Comparison of ENCODE assay signal across 8 cellular contexts in genomic region chr1:161177112-161177935, GRCh38. TPM values are rescaled to one million over a fixed set of nuclear protein-coding genes. Genes with fewer than 3 reads are reported as not detected.
DNase-seq lines count a peak whose midpoint lies in the region; TF ChIP-seq lines count a peak whose summit lies in the region.

Gene B4GALT3 (minus strand): TSS chr1:161177507. CDS start chr1:161176060, 1,447 bp downstream.

- peak; percentile 55; the same call in 1 of the 2 replicates for TF ChIP-seq CTCF in HEK293 (tag by site-specific recombination; IDR thresholded peaks at IDR 0.05)

- H3K27ac ChIP-seq in HEK293 (ENCODE audit: extremely low read depth, low read depth, low read length), result no peak within 1 kb of the TSS; the same call in 1 of the 2 replicates
- H3K27ac ChIP-seq in subcutaneous abdominal adipose tissue (ENCODE audit: low read depth, low read length), result peak within 1 kb of the TSS; percentile 90

- peaks cover 12 to 38% of the 10 kb centered on the region in 2 experiments; a peak in 2 of 3 replicates for H3K36me3 ChIP-seq in HEK293 (ENCODE audit: control insufficient read depth in 2 of 2, insufficient read depth in 1 of 2, low read length in 2 of 2)
- peaks cover 31% of the 10 kb centered on the region for H3K36me3 ChIP-seq in neuron (ENCODE audit: insufficient read depth, low read length)
- peaks cover 5 to 36% (median 29%) of the 10 kb centered on the region in 5 donors for H3K36me3 ChIP-seq in subcutaneous abdominal adipose tissue (ENCODE audit: control insufficient read depth in 5 of 5, insufficient read depth in 5 of 5, low read length in 5 of 5)

- CTCF ChIA-PET in HEK293 (lab: Yijun Ruan, JAX), result interaction anchor here (0.7 to 2.9 kb wide), 6 partner anchors 10 to 204 kb away, joined by 3 to 23 read pairs (median 4); partner anchors contain the start of gene PPOX

- peak; percentile 80 for DNase-seq in GF-D8 (lab: John Stamatoyannopoulos, UW)
- DNase-seq in MV-4-11 (lab: John Stamatoyannopoulos, UW), result peak; percentile 80
- DNase-seq in SK-N-DZ (ENCODE audit: low spot score), result peak; percentile 91
- DNase-seq in activated naive CD4-positive, alpha-beta T cell treated with Interleukin-2 at 50 U/mL for 16 hours, result peak; percentile 96
- DNase-seq in foreskin melanocyte, result peak; percentile 66

- H3K9ac ChIP-seq in subcutaneous abdominal adipose tissue (ENCODE audit: low read length in 5 of 5), result peak within 1 kb of the TSS; percentile 81 to 91 (median 88)

- peak within 1 kb of the TSS; percentile 57 for H2AFZ ChIP-seq in neuron (ENCODE audit: low read depth, low read length)

- POLR2A ChIA-PET in HEK293 (lab: Yijun Ruan, JAX), result interaction anchor here (0.9 to 3.3 kb wide), 7 partner anchors 11 to 132 kb away, joined by 3 to 39 read pairs (median 5); partner anchors contain the start of genes NDUFS2, PPOX, TOMM40L and USF1

- no peaks in the 10 kb centered on the region for H3K27me3 ChIP-seq in neuron (ENCODE audit: insufficient read depth, low read length)
- no peaks in the 10 kb centered on the region for H3K27me3 ChIP-seq in subcutaneous abdominal adipose tissue (ENCODE audit: control insufficient read depth in 5 of 5, insufficient read depth in 4 of 5, low read length in 5 of 5)

- H3K4me3 ChIP-seq in HEK293 (ENCODE audit: low read depth, low read length), result peak within 1 kb of the TSS; percentile 88
- peak within 1 kb of the TSS; percentile 66 for H3K4me3 ChIP-seq in neuron (ENCODE audit: low read length)
- H3K4me3 ChIP-seq in subcutaneous abdominal adipose tissue (ENCODE audit: low read depth in 1 of 5, low read length in 5 of 5), result peak within 1 kb of the TSS; percentile 94 to 98 (median 97)

- H3K4me1 ChIP-seq in HEK293 (ENCODE audit: control insufficient read depth, insufficient read depth, low read length) (no peaks in the 10 kb centered on the region), neuron (ENCODE audit: insufficient read depth, low read length) (peaks cover 12% of the 10 kb centered on the region), subcutaneous abdominal adipose tissue (ENCODE audit: control insufficient read depth in 5 of 5, insufficient read depth in 5 of 5, low read length in 5 of 5) (peaks cover 12 to 40% (median 39%) of the 10 kb centered on the region in 5 donors)

- H3K9me3 ChIP-seq in HEK293 (ENCODE audit: control insufficient read depth, insufficient read depth, low read depth, low read length), result no peaks in the 10 kb centered on the region
- no peaks in the 10 kb centered on the region for H3K9me3 ChIP-seq in neuron (ENCODE audit: low read length)
- H3K9me3 ChIP-seq in subcutaneous abdominal adipose tissue (ENCODE audit: control insufficient read depth in 5 of 5, low read length in 5 of 5), result no peaks in the 10 kb centered on the region

TF ChIP-seq in HEK293, 187 proteins besides CTCF, POLR2A, EP300 and RAD21 (continues in another document):
- peak; percentile 98 for TF ChIP-seq GLIS1 (tag by site-specific recombination; IDR thresholded peaks at IDR 0.05)
- TF ChIP-seq ZBTB1 (tag by site-specific recombination; IDR thresholded peaks at IDR 0.05), result no peak
- peak; percentile 87 for TF ChIP-seq ZNF692 (tag by site-specific recombination; IDR thresholded peaks at IDR 0.05)
- no peak for TF ChIP-seq ZNF626 (tag by site-specific recombination; IDR thresholded peaks at IDR 0.05)
- peak; percentile 41; the same call in 1 of the 2 replicates for TF ChIP-seq ZNF596 (tag by site-specific recombination; IDR thresholded peaks at IDR 0.05)
- no peak for TF ChIP-seq ZNF670 (tag by site-specific recombination; IDR thresholded peaks at IDR 0.05; ENCODE audit: low read depth)
- TF ChIP-seq ZNF23 (tag by site-specific recombination; IDR thresholded peaks at IDR 0.05; ENCODE audit: borderline replicate concordance), result no peak
- TF ChIP-seq REST (tag by site-specific recombination; IDR thresholded peaks at IDR 0.05), result no peak
- TF ChIP-seq ZNF16 (tag by site-specific recombination; IDR thresholded peaks at IDR 0.05; ENCODE audit: low read depth), result 0 out of 2 replicates have a peak, but pooled peaks have one; percentile 39
- peak; percentile 97 for TF ChIP-seq YY1 (tag by site-specific recombination; IDR thresholded peaks at IDR 0.05)
- TF ChIP-seq SP7 (tag by site-specific recombination; IDR thresholded peaks at IDR 0.05), result peak; percentile 83
- peak; percentile 75; the same call in 1 of the 2 replicates for TF ChIP-seq ZNF324 (tag by site-specific recombination; IDR thresholded peaks at IDR 0.05)
- peak; percentile 86 for TF ChIP-seq KLF10 (tag by site-specific recombination; IDR thresholded peaks at IDR 0.05)
- peak; percentile 84 for TF ChIP-seq ZEB2 (tag by site-specific recombination; IDR thresholded peaks at IDR 0.05)
- TF ChIP-seq ZNF473 (tag by site-specific recombination; IDR thresholded peaks at IDR 0.05), result no peak
- peak; percentile 76 for TF ChIP-seq ZNF2 (tag by site-specific recombination; IDR thresholded peaks at IDR 0.05)
- TF ChIP-seq FEZF1 (tag by site-specific recombination; IDR thresholded peaks at IDR 0.05), result peak; percentile 60
- no peak for TF ChIP-seq ZNF621 (tag by site-specific recombination; IDR thresholded peaks at IDR 0.05)
- no peak for TF ChIP-seq ZSCAN5A (tag by site-specific recombination; IDR thresholded peaks at IDR 0.05)
- TF ChIP-seq ELK4 (IDR thresholded peaks at IDR 0.05; ENCODE audit: borderline replicate concordance, low read depth, low read length), result no peak
- peak; percentile 98 for TF ChIP-seq GLIS2 (tag by site-specific recombination; IDR thresholded peaks at IDR 0.05)
- TF ChIP-seq GLI4 (tag by site-specific recombination; IDR thresholded peaks at IDR 0.05), result no peak
- peak; percentile 95 for TF ChIP-seq KLF8 (tag by site-specific recombination; IDR thresholded peaks at IDR 0.05)
- no peak for TF ChIP-seq ZNF580 (tag by site-specific recombination; IDR thresholded peaks at IDR 0.05)

RNA-seq across cellular contexts. Expression of gene B4GALT3, which starts in this region (rescaled TPM):
- 62.1 and 67.2 TPM in 2 replicates for polyA plus RNA-seq in SK-N-DZ (2014; cell fraction: cytosol; rRNA removed)
- polyA plus RNA-seq in SK-N-DZ (2014; cell fraction: nucleus; rRNA removed), result 52.3 and 64.2 TPM in 2 replicates
